In the genomic region with DNA sequence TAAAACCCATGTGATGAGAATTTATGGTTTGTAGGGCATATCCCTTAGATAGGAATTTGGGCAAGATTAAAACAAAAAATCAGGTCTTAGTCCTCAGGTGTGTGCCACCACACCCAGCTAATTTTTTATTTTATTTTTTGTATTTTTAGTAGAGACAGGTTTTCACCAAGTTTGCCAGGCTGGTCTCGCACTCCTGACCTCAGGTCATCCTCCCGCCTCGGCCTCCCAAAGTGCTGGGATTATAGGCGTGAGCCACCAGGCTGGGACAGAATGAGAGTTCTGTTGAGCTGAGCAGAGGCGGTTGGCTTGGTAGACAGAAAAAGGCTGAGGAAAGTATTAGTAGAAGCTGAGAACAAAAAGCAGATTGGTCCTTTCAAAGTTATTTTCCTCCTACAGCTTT, we compare ENCODE assay signal across 30 cellular contexts. TPM values are rescaled to one million over a fixed set of nuclear protein-coding genes. Genes with fewer than 3 reads are reported as not detected.
"Had no signal": no experiment of that assay in that cellular context is flagged by ENCODE, and none has a peak within 500 bp of the region (broad histone marks: within the 10 kb centered on the region; RNA-seq: fewer than 3 reads in every experiment).

No MANE protein-coding gene starts in this region.

- H3K36me3 Mint-ChIP-seq: activated naive CD4-positive, alpha-beta T cell treated with anti-CD3 and anti-CD28 coated beads, Interleukin-2, amount 10 ng/mL, durations not matched to agents 7 days and 5 days; activated naive CD8-positive, alpha-beta T cell treated with anti-CD3 and anti-CD28 coated beads, Interleukin-2, amount 10 ng/mL, durations not matched to agents 7 days and 5 days; brain had no signal

- H3K4me1 ChIP-seq: ascending aorta, breast epithelium, colonic mucosa had no signal

- H3K4me1 Mint-ChIP-seq: activated CD4-positive, alpha-beta memory T cell treated with anti-CD3 and anti-CD28 coated beads, Interleukin-2, amount 10 ng/mL, durations not matched to agents 7 days and 5 days; activated naive CD4-positive, alpha-beta T cell treated with anti-CD3 and anti-CD28 coated beads, Interleukin-2, amount 10 ng/mL, durations not matched to agents 7 days and 5 days; activated naive CD8-positive, alpha-beta T cell treated with anti-CD3 and anti-CD28 coated beads, Interleukin-2, amount 10 ng/mL, durations not matched to agents 7 days and 5 days; brain had no signal

- ATAC-seq: activated CD4-positive, alpha-beta T cell treated with anti-CD3 and anti-CD28 coated beads for 36 hours; activated naive CD4-positive, alpha-beta T cell treated with anti-CD3 and anti-CD28 coated beads, Interleukin-2, amount 50 U/mL, for 72 hours; activated T-cell treated with anti-CD3 and anti-CD28 coated beads, Interleukin-2, amount 50 U/mL, for 72 hours; T-helper 17 cell had no signal

- H3K4me3 Mint-ChIP-seq: activated CD4-positive, alpha-beta memory T cell treated with anti-CD3 and anti-CD28 coated beads, Interleukin-2, amount 10 ng/mL, durations not matched to agents 7 days and 5 days; activated CD4-positive, alpha-beta T cell treated with anti-CD3 and anti-CD28 coated beads for 36 hours; activated CD4-positive, alpha-beta T cell treated with anti-CD3 and anti-CD28 coated beads, Interleukin-2, amount 10 ng/mL, durations not matched to agents 24 days and 14 days; activated naive CD4-positive, alpha-beta T cell treated with anti-CD3 and anti-CD28 coated beads, Interleukin-2, amount 10 ng/mL, durations not matched to agents 7 days and 5 days; activated naive CD8-positive, alpha-beta T cell treated with anti-CD3 and anti-CD28 coated beads, Interleukin-2, amount 10 ng/mL, durations not matched to agents 7 days and 5 days; activated T-cell treated with anti-CD3 and anti-CD28 coated beads, Interleukin-2, amount 50 U/mL, for 24 hours; activated T-cell treated with anti-CD3 and anti-CD28 coated beads, Interleukin-2, amount 50 U/mL, for 72 hours; brain; T-helper 17 cell; T-helper 2 cell treated with Interferon-gamma antibody and Interleukin-4, amounts not matched to agents 5 μg/mL and 100 μg/mL, for 36 hours had no signal

- H3K27ac ChIP-seq: ascending aorta, breast epithelium, cardiac muscle cell, colonic mucosa, epithelial cell of prostate had no signal

- DNase-seq: activated CD4-positive, alpha-beta memory T cell treated with anti-CD3 and anti-CD28 coated beads, Interleukin-2, amount 10 ng/mL, durations not matched to agents 7 days and 5 days; activated CD4-positive, alpha-beta T cell treated with anti-CD3 and anti-CD28 coated beads for 36 hours; activated CD4-positive, alpha-beta T cell treated with anti-CD3 and anti-CD28 coated beads, Interleukin-2, amount 10 ng/mL, durations not matched to agents 24 days and 14 days; activated CD4-positive, CD25-positive, alpha-beta regulatory T cell; activated CD4-positive, CD25-positive, alpha-beta regulatory T cell treated with anti-CD3 and anti-CD28 coated beads, Interleukin-2, amount 50 U/mL, for 72 hours; activated CD8-positive, alpha-beta memory T cell treated with anti-CD3 and anti-CD28 coated beads, Interleukin-2, amount 50 U/mL, for 48 hours; activated gamma-delta T cell; activated naive CD4-positive, alpha-beta T cell; activated naive CD4-positive, alpha-beta T cell treated with anti-CD3 and anti-CD28 coated beads, Interleukin-2, amount 10 ng/mL, durations not matched to agents 7 days and 5 days; activated naive CD8-positive, alpha-beta T cell treated with anti-CD3 and anti-CD28 coated beads, Interleukin-2, amount 10 ng/mL, durations not matched to agents 7 days and 5 days; activated T-cell treated with anti-CD3 and anti-CD28 coated beads for 4 hours; activated T-cell treated with anti-CD3 and anti-CD28 coated beads, Interleukin-2, amount 50 U/mL, for 24 hours; activated T-cell treated with anti-CD3 and anti-CD28 coated beads, Interleukin-2, amount 50 U/mL, for 72 hours; central memory CD4-positive, alpha-beta T cell; cerebellar nuclear complex; colonic mucosa; effector CD8-positive, alpha-beta T cell; foreskin fibroblast; head of caudate nucleus; T-helper 1 cell; T-helper 17 cell; T1000 had no signal

- H3K36me3 ChIP-seq: ascending aorta, breast epithelium, cardiac muscle cell, colonic mucosa had no signal

- H3K9me3 Mint-ChIP-seq: activated CD4-positive, alpha-beta memory T cell treated with anti-CD3 and anti-CD28 coated beads, Interleukin-2, amount 10 ng/mL, durations not matched to agents 7 days and 5 days; activated naive CD4-positive, alpha-beta T cell treated with anti-CD3 and anti-CD28 coated beads, Interleukin-2, amount 10 ng/mL, durations not matched to agents 7 days and 5 days; activated naive CD8-positive, alpha-beta T cell treated with anti-CD3 and anti-CD28 coated beads, Interleukin-2, amount 10 ng/mL, durations not matched to agents 7 days and 5 days; activated T-cell treated with anti-CD3 and anti-CD28 coated beads, Interleukin-2, amount 50 U/mL, for 24 hours; activated T-cell treated with anti-CD3 and anti-CD28 coated beads, Interleukin-2, amount 50 U/mL, for 72 hours; brain; T-helper 2 cell treated with Interferon-gamma antibody and Interleukin-4, amounts not matched to agents 5 μg/mL and 100 μg/mL, for 36 hours had no signal

- H3K9me3 ChIP-seq: ascending aorta, breast epithelium, colonic mucosa had no signal

- H3K27me3 ChIP-seq: ascending aorta, breast epithelium, cardiac muscle cell, colonic mucosa had no signal

- H3K27ac Mint-ChIP-seq: activated CD4-positive, alpha-beta memory T cell treated with anti-CD3 and anti-CD28 coated beads, Interleukin-2, amount 10 ng/mL, durations not matched to agents 7 days and 5 days; activated CD4-positive, alpha-beta T cell treated with anti-CD3 and anti-CD28 coated beads for 36 hours; activated CD4-positive, alpha-beta T cell treated with anti-CD3 and anti-CD28 coated beads, Interleukin-2, amount 10 ng/mL, durations not matched to agents 24 days and 14 days; activated naive CD4-positive, alpha-beta T cell treated with anti-CD3 and anti-CD28 coated beads, Interleukin-2, amount 10 ng/mL, durations not matched to agents 7 days and 5 days; activated naive CD4-positive, alpha-beta T cell treated with anti-CD3 and anti-CD28 coated beads, Interleukin-2, amount 50 U/mL, for 72 hours; activated naive CD8-positive, alpha-beta T cell treated with anti-CD3 and anti-CD28 coated beads, Interleukin-2, amount 10 ng/mL, durations not matched to agents 7 days and 5 days; activated T-cell treated with anti-CD3 and anti-CD28 coated beads, Interleukin-2, amount 50 U/mL, for 24 hours; activated T-cell treated with anti-CD3 and anti-CD28 coated beads, Interleukin-2, amount 50 U/mL, for 72 hours; brain; T-helper 17 cell; T-helper 2 cell treated with Interferon-gamma antibody and Interleukin-4, amounts not matched to agents 5 μg/mL and 100 μg/mL, for 36 hours had no signal

- H3K4me3 ChIP-seq: ascending aorta, breast epithelium, cardiac muscle cell, colonic mucosa had no signal

- H3K27me3 Mint-ChIP-seq: brain had no signal

RNA-seq across cellular contexts. Expression of a gene that starts 43.8 kb away (rescaled TPM):
- total RNA-seq: ascending aorta, endothelial cell of umbilical vein had no signal
- polyA plus RNA-seq: endothelial cell of umbilical vein had no signal
